In genomic region chr2:191946471-191947182, GRCh38 we compare ENCODE assay signal across 23 cellular contexts.
A peak's percentile ranks its signal among the peaks of the same experiment; 100 is the strongest.
DNase-seq lines count a peak whose midpoint lies in the region; ATAC-seq, FAIRE-seq and TF ChIP-seq lines count a peak whose summit lies in the region.
"Had no signal": no experiment of that assay in that cellular context is flagged by ENCODE, and none has a peak within 500 bp of the region (broad histone marks: within the 10 kb centered on the region; RNA-seq: fewer than 3 reads in every experiment).

No MANE protein-coding gene starts in this region.

- BruUV-seq in IMR-90 (replicated peaks; lab: Mats Ljungman, UMichigan), result no TSS peak
- BruUV-seq in GM12878 (replicated peaks; lab: Mats Ljungman, UMichigan), result no TSS peak

- no peak overlapping the region for H2AK5ac ChIP-seq in IMR-90 (ENCODE audit: low read depth, low read length)

- H3K36me3 ChIP-seq in IMR-90 (ENCODE audit: control insufficient read depth, insufficient read depth, low read length) (no peaks in the 10 kb centered on the region), GM12878 (ENCODE audit: control insufficient read depth in 2 of 2, insufficient read depth in 2 of 2, low read length in 1 of 2) (no peaks in the 10 kb centered on the region)
- H3K36me3 ChIP-seq: ascending aorta, gastroesophageal sphincter, thyroid gland had no signal

- TF ChIP-seq RAD21 in IMR-90 (IDR thresholded peaks at IDR 0.05; ENCODE audit: low read length) (no peak), GM12878 (IDR thresholded peaks at IDR 0.05; ENCODE audit: insufficient read depth, low read depth, low read length) (no peak)

- TF ChIP-seq POLR2A in IMR-90 (IDR thresholded peaks at IDR 0.05; ENCODE audit: low read depth, low read length) (no peak), GM12878 (IDR thresholded peaks at IDR 0.05; ENCODE audit: low read depth, low read length) (no peak)

- H3K79me1 ChIP-seq in IMR-90 (ENCODE audit: low read depth in 1 of 2, low read length in 2 of 2), result no peaks in the 10 kb centered on the region

- TF ChIP-seq EP300 in GM12878 (IDR thresholded peaks at IDR 0.05; ENCODE audit: borderline replicate concordance in 1 of 2, control insufficient read depth in 1 of 2, low read depth in 2 of 2, low read length in 2 of 2), result no peak

- H2BK15ac ChIP-seq in IMR-90 (ENCODE audit: low read depth, low read length), result no peak overlapping the region

- no peak overlapping the region for H2BK5ac ChIP-seq in IMR-90 (ENCODE audit: low read depth, low read length, poor library complexity, severe bottlenecking)

- H4K20me1 ChIP-seq in IMR-90 (ENCODE audit: insufficient read depth, low read length) (no peaks in the 10 kb centered on the region), GM12878 (ENCODE audit: control insufficient read depth, insufficient read depth) (no peaks in the 10 kb centered on the region)

- dilution Hi-C loops in IMR-90 (cut with HindIII; ENCODE audit: low sequenced_read_pairs, unreplicated experiment), result no loop called here

- H2BK20ac ChIP-seq in IMR-90 (ENCODE audit: low read depth, low read length), result 0 out of 2 replicates have a peak overlapping the region, but pooled peaks have one; percentile 5

- no peaks in the 10 kb centered on the region for H3K27me3 ChIP-seq in IMR-90 (ENCODE audit: control insufficient read depth, insufficient read depth, low read length)
- no peaks in the 10 kb centered on the region for H3K27me3 ChIP-seq in GM12878 (replicated peaks in 1 of 2; ENCODE audit: control insufficient read depth in 2 of 2, insufficient read depth in 2 of 2, low read length in 1 of 2)
- H3K27me3 ChIP-seq: ascending aorta, gastroesophageal sphincter, thyroid gland had no signal

- no peak overlapping the region for H3K4me3 ChIP-seq in IMR-90 (ENCODE audit: insufficient read depth, low read depth, low read length)
- no peak overlapping the region for H3K4me3 ChIP-seq in GM12878
- H3K4me3 ChIP-seq: ascending aorta, gastroesophageal sphincter, thyroid gland had no signal

- no peak overlapping the region for H3K14ac ChIP-seq in IMR-90 (replicated peaks; ENCODE audit: low read depth, low read length)

- H3K27ac ChIP-seq in IMR-90 (ENCODE audit: insufficient read depth, low read length), result no peak overlapping the region
- H3K27ac ChIP-seq in GM12878 (ENCODE audit: control insufficient read depth, insufficient read depth), result no peak overlapping the region
- H3K27ac ChIP-seq: ascending aorta, gastroesophageal sphincter, thyroid gland had no signal

- H3K56ac ChIP-seq in IMR-90 (ENCODE audit: extremely low read depth, insufficient read depth, low read length), result no peak overlapping the region

- H2BK120ac ChIP-seq in IMR-90 (ENCODE audit: low read depth, low read length), result no peak overlapping the region

- in situ Hi-C loops in IMR-90 (cut with MboI; ENCODE audit: low sequenced_read_pairs), result no loop called here
- in situ Hi-C loops in GM12878 (cut with MboI), result no loop called here

- FAIRE-seq in GM12878 (lab: Jason Lieb, UNC) (peak; percentile 7), D721Med (lab: Jason Lieb, UNC) (no peak)

- no peak overlapping the region for H3K23ac ChIP-seq in IMR-90 (ENCODE audit: low read depth, low read length)

- SMC1A ChIA-PET in GM12878 (lab: Charles Lee; ENCODE audit: uncharacterized antibody, unreplicated experiment), result interaction anchor here (0.8 to 2.5 kb wide), 7 partner anchors 9 to 216 kb away, joined by 3 to 9 read pairs (median 5); no protein-coding TSS in a partner anchor

- RAD21 ChIA-PET in GM12878 (lab: Charles Lee; ENCODE audit: unreplicated experiment), result interaction anchor here (0.8 to 2.1 kb wide), 4 partner anchors 75 to 216 kb away, joined by 3 to 9 read pairs (median 4); no protein-coding TSS in a partner anchor

- no peak overlapping the region; the same call in 1 of the 2 replicates for H3K18ac ChIP-seq in IMR-90 (ENCODE audit: low read depth, low read length)

- H3K79me2 ChIP-seq in GM12878 (ENCODE audit: control insufficient read depth, insufficient read depth, low read length), result no peaks in the 10 kb centered on the region

- H3K9me3 ChIP-seq in IMR-90 (ENCODE audit: control insufficient read depth, insufficient read depth, low read length) (no peaks in the 10 kb centered on the region), GM12878 (replicated peaks; ENCODE audit: control insufficient read depth, insufficient read depth, low read length) (no peaks in the 10 kb centered on the region)
- H3K9me3 ChIP-seq: ascending aorta, gastroesophageal sphincter, thyroid gland had no signal

- no peak overlapping the region for H2AK9ac ChIP-seq in IMR-90 (replicated peaks; ENCODE audit: low read depth, low read length, poor library complexity)

- H4K91ac ChIP-seq in IMR-90 (ENCODE audit: insufficient read depth, low read depth, low read length), result 0 out of 2 replicates have a peak overlapping the region, but pooled peaks have one; percentile 54

- POLR2A ChIA-PET in IMR-90 (lab: Charles Lee; ENCODE audit: unreplicated experiment) (no interaction called here), GM12878 (lab: Charles Lee) (interaction anchor here (0.8 kb wide), 1 partner anchor 10 kb away, joined by 3 read pairs; no protein-coding TSS in a partner anchor)

- no peak overlapping the region for H4K8ac ChIP-seq in IMR-90 (ENCODE audit: low read depth in 2 of 2, low read length in 2 of 2)

- ATAC-seq in GM18511 (IDR thresholded peaks at IDR 0.05; ENCODE audit: unreplicated experiment) (peak; percentile 67), GM21390 (IDR thresholded peaks at IDR 0.05; ENCODE audit: unreplicated experiment) (peak; percentile 62), IMR-90 (ENCODE audit: low read depth) (no peak), GM12878 (peak; percentile 93), HG02610 (IDR thresholded peaks at IDR 0.05; ENCODE audit: unreplicated experiment) (no peak)
- ATAC-seq: CD8-positive, alpha-beta T cell; esophagus mucosa; gastroesophageal sphincter; natural killer cell had no signal

- no peak for TF ChIP-seq CTCF in IMR-90 (conservative IDR thresholded peaks at IDR 0.05; ENCODE audit: low read depth, low read length)
- no peak for TF ChIP-seq CTCF in GM12878 (IDR thresholded peaks at IDR 0.05 in 2 of 3, conservative IDR thresholded peaks at IDR 0.05 in 1 of 3; ENCODE audit: control insufficient read depth in 2 of 3, extremely low read depth in 1 of 3, insufficient read depth in 1 of 3, low read depth in 3 of 3, low read length in 3 of 3)
- no peak for TF ChIP-seq CTCF in D721Med (IDR thresholded peaks at IDR 0.05; ENCODE audit: insufficient read depth, missing control alignments)

- WGBS in IMR-90 (ENCODE audit: extremely low coverage in 2 of 2, insufficient read length in 1 of 2), 2 experiments, result no CpG with 5 or more reads among the region's 2 CpGs
- WGBS in GM12878 (ENCODE audit: insufficient coverage, insufficient replicate concordance, low lambda C conversion rate, missing lambda C conversion rate), result 0% methylated on average over 2 of the region's 2 CpGs

- H3K9me1 ChIP-seq in IMR-90 (ENCODE audit: insufficient read depth, low read length), result no peaks in the 10 kb centered on the region

- no peak overlapping the region for H3K4me2 ChIP-seq in IMR-90 (ENCODE audit: low read depth, low read length)
- H3K4me2 ChIP-seq in GM12878 (ENCODE audit: control insufficient read depth, insufficient read depth), result no peak overlapping the region

- H3K4me1 ChIP-seq in IMR-90 (ENCODE audit: control insufficient read depth, insufficient read depth, low read length) (peaks cover 5% of the 10 kb centered on the region), GM12878 (ENCODE audit: control insufficient read depth, insufficient read depth, low read length) (no peaks in the 10 kb centered on the region)
- H3K4me1 ChIP-seq: ascending aorta had no signal

- no peak overlapping the region for H4K5ac ChIP-seq in IMR-90 (ENCODE audit: low read depth, low read length)

- H3K9ac ChIP-seq in IMR-90 (ENCODE audit: low read depth, low read length) (no peak overlapping the region), GM12878 (ENCODE audit: control insufficient read depth, insufficient read depth, low read length) (no peak overlapping the region)

- CTCF ChIA-PET in IMR-90 (lab: Yijun Ruan, JAX) (no interaction called here), GM12878 (lab: Yijun Ruan, JAX) (interaction anchor here (1.7 to 2.5 kb wide), 3 partner anchors 37 to 216 kb away, joined by 3 to 13 read pairs (median 4); no protein-coding TSS in a partner anchor)

- H3K4ac ChIP-seq in IMR-90 (ENCODE audit: low read depth, low read length), result no peak overlapping the region

- DNase-seq in IMR-90 (no peak), GM12878 (ENCODE audit: low read depth, low spot score) (no peak), NCI-H1436 treated with DMSO at 0.1 percent for 48 hours (lab: John Stamatoyannopoulos, UW) (no peak), D721Med (ENCODE audit: insufficient read length, low spot score) (no peak), NCI-H524 (lab: John Stamatoyannopoulos, UW) (no peak)
- DNase-seq: activated B cell treated with CpG ODN at 0.5 μM for 24 hours; activated CD4-positive, alpha-beta memory T cell treated with anti-CD3 and anti-CD28 coated beads for 36 hours; activated naive CD4-positive, alpha-beta T cell treated with anti-CD3 and anti-CD28 coated beads, Interleukin-2, amount 10 ng/mL, durations not matched to agents 7 days and 5 days; activated T-cell treated with anti-CD3 and anti-CD28 coated beads, Interleukin-2, amount 50 U/mL, for 24 hours; CD8-positive, alpha-beta T cell; effector CD8-positive, alpha-beta T cell; kidney glomerular epithelial cell; natural killer cell; NCI-H187 treated with DMSO at 0.1 percent for 48 hours; SHP77; stimulated activated naive B cell treated with anti-CD40 and anti-IgM and Interleukin-4, amounts not matched to agents 10 μg/mL and 1 μg/mL and 100 μg/mL, for 72 hours had no signal

- intact Hi-C loops in IMR-90 (cut with micrococcal nuclease) (no loop called here), GM12878 (cut with micrococcal nuclease; ENCODE audit: unreplicated experiment) (no loop called here)

- H2AFZ ChIP-seq in IMR-90 (replicated peaks; ENCODE audit: low read length, poor library complexity) (no peak overlapping the region), GM12878 (ENCODE audit: control insufficient read depth, low read depth, low read length) (no peak overlapping the region)

TF ChIP-seq in IMR-90, 13 proteins besides CTCF, POLR2A, EP300 and RAD21:
- TF ChIP-seq MAZ (IDR thresholded peaks at IDR 0.05; ENCODE audit: borderline replicate concordance, low read depth, low read length) (no peak), MXI1 (IDR thresholded peaks at IDR 0.05; ENCODE audit: borderline replicate concordance, low read depth, low read length) (no peak), BHLHE40 (IDR thresholded peaks at IDR 0.05; ENCODE audit: low read depth, low read length) (no peak)
TF ChIP-seq in IMR-90: peak in this region for 0.

TF ChIP-seq in GM12878, 131 proteins besides CTCF, POLR2A, EP300 and RAD21 (continues in another document):
- TF ChIP-seq RFX5 (IDR thresholded peaks at IDR 0.05; ENCODE audit: low read depth, low read length) (no peak), ZNF24 (IDR thresholded peaks at IDR 0.05) (0 out of 2 replicates have a peak, but pooled peaks have one; percentile 9), JUNB (IDR thresholded peaks at IDR 0.05) (no peak), RBBP5 (conservative IDR thresholded peaks at IDR 0.05) (no peak), SPI1 (IDR thresholded peaks at IDR 0.05; ENCODE audit: borderline replicate concordance, insufficient read depth, low read depth, low read length) (peak; percentile 88), TCF7 (IDR thresholded peaks at IDR 0.05; ENCODE audit: borderline replicate concordance) (no peak), ZBED1 (IDR thresholded peaks at IDR 0.05; ENCODE audit: borderline replicate concordance) (no peak)

Comparison
In these comparisons a context has a peak if more than half of its experiments do, and no peak if none do; other contexts are left out.
1. ATAC-seq: peak in GM18511 (single experiment), GM21390 (single experiment) and GM12878 (single experiment); none in IMR-90 (single experiment) and HG02610 (single experiment).